18 cellular contexts compared by ENCODE assay signal in the genomic region with DNA sequence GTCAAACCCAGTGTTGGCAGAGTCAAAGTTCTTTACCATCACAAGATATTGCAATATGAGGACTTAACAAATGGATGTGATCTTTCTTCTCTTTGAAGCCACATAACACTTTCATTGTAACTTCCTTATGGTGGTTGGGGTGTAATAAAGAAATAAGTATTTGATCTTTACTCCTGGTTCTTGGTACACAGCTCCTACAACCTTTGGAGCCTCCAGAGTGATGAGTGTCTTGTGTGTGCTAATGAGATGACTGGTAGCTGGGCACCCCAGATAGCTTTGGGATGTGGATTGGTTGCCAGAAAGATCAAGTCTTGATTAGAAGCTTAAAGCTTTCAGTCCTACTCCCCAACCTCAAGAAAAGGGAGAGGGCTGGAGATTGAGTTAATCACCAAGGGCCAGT. TPM values are rescaled to one million over a fixed set of nuclear protein-coding genes. Genes with fewer than 3 reads are reported as not detected.
DNase-seq lines count a peak whose midpoint lies in the region; ATAC-seq, FAIRE-seq and TF ChIP-seq lines count a peak whose summit lies in the region.
"Had no signal": no experiment of that assay in that cellular context is flagged by ENCODE, and none has a peak within 500 bp of the region (broad histone marks: within the 10 kb centered on the region; RNA-seq: fewer than 3 reads in every experiment).

No MANE protein-coding gene starts in this region.

- POLR2A ChIA-PET in HEK293T (lab: Yijun Ruan, JAX), result no interaction called here

- no peaks in the 10 kb centered on the region for H3K27me3 ChIP-seq in Peyer's patch
- no peaks in the 10 kb centered on the region for H3K27me3 ChIP-seq in esophagus (ENCODE audit: control insufficient read depth in 1 of 2, insufficient read depth in 2 of 2, low read length in 2 of 2)
- H3K27me3 ChIP-seq in small intestine (ENCODE audit: control insufficient read depth in 2 of 2, insufficient read depth in 2 of 2, low read length in 2 of 2), result no peaks in the 10 kb centered on the region

- H3K36me3 ChIP-seq in Peyer's patch (no peaks in the 10 kb centered on the region), esophagus (ENCODE audit: control insufficient read depth in 2 of 2, insufficient read depth in 2 of 2, low read length in 1 of 2) (no peaks in the 10 kb centered on the region), mucosa of descending colon (ENCODE audit: low read depth) (no peaks in the 10 kb centered on the region), small intestine (ENCODE audit: control insufficient read depth in 2 of 2, insufficient read depth in 2 of 2, low read length in 2 of 2) (no peaks in the 10 kb centered on the region)

- intact Hi-C loops in mucosa of descending colon (cut with DNase I, micrococcal nuclease), result no loop called here

- TF ChIP-seq POLR2A in Peyer's patch (IDR thresholded peaks at IDR 0.05), result no peak

- H3K27ac ChIP-seq in Peyer's patch (peak overlapping the region in 3 of 4 donors; percentile 65 to 83 (median 67)), esophagus (ENCODE audit: low read depth in 2 of 2, low read length in 1 of 2) (peak overlapping the region; percentile 38 to 83), small intestine (ENCODE audit: low read depth in 1 of 2, low read length in 1 of 2) (no peak overlapping the region)
- H3K27ac ChIP-seq: GM23248 had no signal

- CTCF ChIA-PET in HEK293T (lab: Yijun Ruan, JAX), result no interaction called here

- H3K9me3 ChIP-seq in Peyer's patch (no peaks in the 10 kb centered on the region), esophagus (ENCODE audit: control insufficient read depth in 2 of 2, insufficient read depth in 1 of 2, low read depth in 1 of 2, low read length in 1 of 2) (no peaks in the 10 kb centered on the region), mucosa of descending colon (no peaks in the 10 kb centered on the region), small intestine (ENCODE audit: control insufficient read depth, low read depth) (no peaks in the 10 kb centered on the region)

- TF ChIP-seq CTCF in Peyer's patch (IDR thresholded peaks at IDR 0.05), result no peak
- no peak for TF ChIP-seq CTCF in mucosa of descending colon (IDR thresholded peaks at IDR 0.05)
- TF ChIP-seq CTCF in progenitor cell of endocrine pancreas (IDR thresholded peaks at IDR 0.05; ENCODE audit: unreplicated experiment), result no peak

- no peaks in the 10 kb centered on the region for H3K36me3 Mint-ChIP-seq in progenitor cell of endocrine pancreas (ENCODE audit: insufficient read depth)

- no peaks in the 10 kb centered on the region for H3K9me3 Mint-ChIP-seq in progenitor cell of endocrine pancreas (ENCODE audit: low read depth)
- H3K9me3 Mint-ChIP-seq: CD4-positive, alpha-beta T cell had no signal

- peak; percentile 96 for FAIRE-seq in small intestine (lab: Jason Lieb, UNC)
- FAIRE-seq: H54 had no signal

- peaks cover 0 to 17% (median 3%) of the 10 kb centered on the region in 4 donors for H3K4me1 ChIP-seq in Peyer's patch
- no peaks in the 10 kb centered on the region for H3K4me1 ChIP-seq in esophagus (ENCODE audit: control insufficient read depth in 2 of 2, insufficient read depth in 2 of 2, low read length in 1 of 2)
- peaks cover 15% of the 10 kb centered on the region for H3K4me1 ChIP-seq in mucosa of descending colon (ENCODE audit: low read depth)
- peaks cover 2 to 8% of the 10 kb centered on the region in 2 donors for H3K4me1 ChIP-seq in small intestine (ENCODE audit: control insufficient read depth in 2 of 2, insufficient read depth in 1 of 2, low read depth in 1 of 2, low read length in 1 of 2)

- H3K27me3 Mint-ChIP-seq in progenitor cell of endocrine pancreas, result no peaks in the 10 kb centered on the region
- H3K27me3 Mint-ChIP-seq: CD4-positive, alpha-beta T cell had no signal

- H3K4me3 ChIP-seq in Peyer's patch, result no peak overlapping the region
- H3K4me3 ChIP-seq in esophagus (ENCODE audit: low read depth in 1 of 2, low read length in 2 of 2), result no peak overlapping the region
- no peak overlapping the region for H3K4me3 ChIP-seq in mucosa of descending colon
- H3K4me3 ChIP-seq in small intestine (ENCODE audit: low read depth in 1 of 2, low read length in 2 of 2), result no peak overlapping the region
- H3K4me3 ChIP-seq: GM23248 had no signal

- H3K4me1 Mint-ChIP-seq in progenitor cell of endocrine pancreas (ENCODE audit: low read depth), result peaks cover 30% of the 10 kb centered on the region
- H3K4me1 Mint-ChIP-seq: B cell had no signal

- ATAC-seq in mucosa of descending colon, result peak; percentile 89
- ATAC-seq: HCT116 had no signal

- DNase-seq in Peyer's patch (peak in 1 of 3 donors; percentile 71), mucosa of descending colon (peak in 1 of 3 donors; percentile 47), small intestine (peak; percentile 97), HEK293T (ENCODE audit: extremely low spot score) (no peak), progenitor cell of endocrine pancreas (ENCODE audit: low spot score, unreplicated experiment) (no peak), Kasumi-1 (lab: John Stamatoyannopoulos, UW) (no peak), AG08396 (ENCODE audit: low spot score) (no peak)
- DNase-seq: 8988T; ACHN; C1 segment of cervical spinal cord; Calu3; CD4-positive, alpha-beta T cell; DMS 273 treated with DMSO at 0.1 percent for 48 hours; GM23248 had no signal

- H3K4me3 Mint-ChIP-seq in progenitor cell of endocrine pancreas (ENCODE audit: low read depth), result no peak overlapping the region
- H3K4me3 Mint-ChIP-seq: B cell; CD4-positive, alpha-beta T cell had no signal

- H3K27ac Mint-ChIP-seq in progenitor cell of endocrine pancreas, result no peak overlapping the region
- H3K27ac Mint-ChIP-seq: B cell; CD4-positive, alpha-beta T cell had no signal

TF ChIP-seq in HEK293T, 16 proteins besides CTCF, POLR2A, EP300 and RAD21:
- TF ChIP-seq SP1 (IDR thresholded peaks at IDR 0.05) (no peak), FOXA1 (IDR thresholded peaks at IDR 0.05) (no peak), L3MBTL2 (conservative IDR thresholded peaks at IDR 0.05) (no peak), FOXK2 (IDR thresholded peaks at IDR 0.05) (no peak), ZNF384 (IDR thresholded peaks at IDR 0.05) (no peak), ELF4 (IDR thresholded peaks at IDR 0.05) (no peak), TARDBP (IDR thresholded peaks at IDR 0.05) (no peak), ARNT (IDR thresholded peaks at IDR 0.05) (no peak), BHLHE40 (IDR thresholded peaks at IDR 0.05; ENCODE audit: borderline replicate concordance) (no peak), LEF1 (IDR thresholded peaks at IDR 0.05; ENCODE audit: borderline replicate concordance) (no peak), SUZ12 (IDR thresholded peaks at IDR 0.05) (no peak)

RNA-seq across cellular contexts. Expression of gene YAE1, which starts 31.1 kb away (rescaled TPM):
- total RNA-seq in Peyer's patch, result 10 to 100 TPM; 14.9 to 49.6 (median 31.8) TPM
- 10 to 100 TPM; 20.8 to 30.2 TPM for polyA plus RNA-seq in esophagus
- total RNA-seq in mucosa of descending colon, result 10 to 100 TPM; 19.8 to 24.2 (median 23.3) TPM
- 10 to 100 TPM; 32.8 to 61.6 (median 51.0) TPM for polyA plus RNA-seq in small intestine
- total RNA-seq in progenitor cell of endocrine pancreas, result 33.4 and 35.0 TPM in 2 replicates

Comparison
In these comparisons a context has a peak if more than half of its experiments do, and no peak if none do; other contexts are left out.
1. H3K27ac ChIP-seq: peak in Peyer's patch (3 of 4) and esophagus (2 of 2); none in small intestine (0 of 2).